ENCODE assay signal across 13 cellular contexts in genomic region chr3:42497009-42497731, GRCh38. TPM values are rescaled to one million over a fixed set of nuclear protein-coding genes. Genes with fewer than 3 reads are reported as not detected.
A peak's percentile ranks its signal among the peaks of the same experiment; 100 is the strongest.
DNase-seq lines count a peak whose midpoint lies in the region; FAIRE-seq and TF ChIP-seq lines count a peak whose summit lies in the region.
"Had no signal": no experiment of that assay in that cellular context is flagged by ENCODE, and none has a peak within 500 bp of the region (broad histone marks: within the 10 kb centered on the region; RNA-seq: fewer than 3 reads in every experiment).

No MANE protein-coding gene starts in this region.

- no peak overlapping the region for H3K27ac ChIP-seq in HUES6 (ENCODE audit: low read depth, low read length)
- H3K27ac ChIP-seq: SJCRH30, upper lobe of left lung had no signal

- H3K4me1 Mint-ChIP-seq in CD14-positive monocyte, result peaks cover 27% of the 10 kb centered on the region

- peak overlapping the region in 1 of 2 donors; percentile 17 for H3K4me3 Mint-ChIP-seq in CD14-positive monocyte
- H3K4me3 Mint-ChIP-seq: activated naive CD8-positive, alpha-beta T cell had no signal

- H3K27ac Mint-ChIP-seq in CD14-positive monocyte, result no peak overlapping the region
- H3K27ac Mint-ChIP-seq: activated naive CD8-positive, alpha-beta T cell had no signal

- H3K36me3 ChIP-seq in HUES6 (ENCODE audit: control insufficient read depth, insufficient read depth, low read length) (no peaks in the 10 kb centered on the region), bronchial epithelial cell (ENCODE audit: control insufficient read depth, insufficient read depth, low read length) (no peaks in the 10 kb centered on the region)
- H3K36me3 ChIP-seq: SJCRH30, upper lobe of left lung had no signal

- DNase-seq in CD14-positive monocyte (ENCODE audit: low spot score) (peak; percentile 34), bronchial epithelial cell (ENCODE audit: low read depth) (no peak), mesenteric fat pad (ENCODE audit: low spot score) (peak; percentile 82), NCI-H1417 (lab: John Stamatoyannopoulos, UW) (no peak), RPMI8226 (no peak), activated gamma-delta T cell treated with Interleukin-2 at 50 U/mL for 16 hours (no peak)
- no peak for DNase-seq in stimulated activated CD4-positive, alpha-beta T cell treated with anti-CD3 and anti-CD28 coated beads, Interleukin-4, amount 100 ng/mL, for 4 hours
- DNase-seq: DMS79 treated with DMSO at 0.1 percent for 48 hours, hypothalamus, SJCRH30 had no signal

- peaks cover 18% of the 10 kb centered on the region for H3K4me1 ChIP-seq in HUES6 (ENCODE audit: control insufficient read depth, insufficient read depth, low read length)
- H3K4me1 ChIP-seq: SJCRH30 had no signal

- H3K27me3 Mint-ChIP-seq in CD14-positive monocyte (ENCODE audit: low read depth in 3 of 3), result peaks cover 30 to 48% (median 34%) of the 10 kb centered on the region in 3 donors

- FAIRE-seq in bronchial epithelial cell (lab: Jason Lieb, UNC), result peak; percentile 80

- H3K27me3 ChIP-seq in HUES6 (ENCODE audit: control insufficient read depth, insufficient read depth, low read length) (peaks cover 44% of the 10 kb centered on the region), bronchial epithelial cell (ENCODE audit: control insufficient read depth, insufficient read depth, low read length) (peaks cover 4% of the 10 kb centered on the region)
- H3K27me3 ChIP-seq: SJCRH30, upper lobe of left lung had no signal

- H3K9ac ChIP-seq in HUES6 (ENCODE audit: low read length), result peak overlapping the region; percentile 51

- H3K9me3 Mint-ChIP-seq in CD14-positive monocyte, result peaks cover 0 to 4% (median 3%) of the 10 kb centered on the region in 7 donors

- intact Hi-C loops in CD14-positive monocyte (cut with micrococcal nuclease), result loop anchor here in 1 of 2 donors (10.0 kb wide), 1 partner anchor 248 kb away; no protein-coding TSS in a partner anchor

- TF ChIP-seq CTCF in CD14-positive monocyte (IDR thresholded peaks at IDR 0.05), result no peak
- TF ChIP-seq CTCF in bronchial epithelial cell (IDR thresholded peaks at IDR 0.05; ENCODE audit: insufficient read depth, low read length, severe bottlenecking), result no peak

- H3K36me3 Mint-ChIP-seq in CD14-positive monocyte, result peaks cover 0 to 8% of the 10 kb centered on the region in 2 donors
- H3K36me3 Mint-ChIP-seq: activated naive CD8-positive, alpha-beta T cell had no signal

- H3K9me3 ChIP-seq in HUES6 (ENCODE audit: control insufficient read depth, insufficient read depth, low read depth, low read length), result no peaks in the 10 kb centered on the region
- H3K9me3 ChIP-seq: SJCRH30, upper lobe of left lung had no signal

- H3K4me3 ChIP-seq in HUES6 (ENCODE audit: low read depth, low read length) (peak overlapping the region; percentile 40; the same call in 1 of the 2 replicates), bronchial epithelial cell (ENCODE audit: low read depth, low read length) (no peak overlapping the region)
- H3K4me3 ChIP-seq: SJCRH30 had no signal

RNA-seq across cellular contexts. Expression of gene VIPR1, which starts 5.3 kb away (rescaled TPM):
- polyA plus RNA-seq in CD14-positive monocyte, result 10 to 100 TPM; 15.5 to 16.0 TPM
- total RNA-seq in bronchial epithelial cell (4.2 and 5.8 TPM in 2 replicates), mesenteric fat pad (2.4 TPM)
- total RNA-seq: SJCRH30 had no signal

Comparison
In these comparisons a context has a peak if more than half of its experiments do, and no peak if none do; other contexts are left out.
1. DNase-seq: peak in CD14-positive monocyte (single experiment) and mesenteric fat pad (single experiment); none in bronchial epithelial cell (single experiment), stimulated activated CD4-positive, alpha-beta T cell treated with anti-CD3 and anti-CD28 coated beads, Interleukin-4, amount 100 ng/mL, for 4 hours (0 of 2), NCI-H1417 (0 of 3), RPMI8226 (single experiment) and activated gamma-delta T cell treated with Interleukin-2 at 50 U/mL for 16 hours (single experiment).